1 cellular context compared by ENCODE assay signal in the genomic region with DNA sequence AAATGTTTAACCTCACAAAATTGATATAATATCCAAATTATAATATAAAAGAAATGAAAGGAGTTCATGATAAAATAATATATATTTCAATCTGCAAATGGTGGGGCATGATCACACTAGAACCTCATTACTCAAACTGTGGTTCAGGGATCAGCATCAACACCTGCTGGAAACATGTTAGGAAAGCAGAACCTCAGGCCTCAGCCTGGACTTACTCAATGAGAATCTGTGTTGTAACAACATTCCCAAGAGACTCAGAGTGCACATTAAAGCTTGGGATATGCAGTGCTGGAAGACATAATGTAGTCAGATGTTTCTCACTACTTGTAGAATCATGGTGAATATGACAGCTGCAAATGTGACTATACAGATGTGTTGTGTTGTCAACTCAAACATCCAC.
TF ChIP-seq lines count a peak whose summit lies in the region.

No MANE protein-coding gene starts in this region.

TF ChIP-seq in GM23338, 12 proteins besides CTCF, POLR2A, EP300 and RAD21 (continued from another document):
- TF ChIP-seq, protein P1, sequence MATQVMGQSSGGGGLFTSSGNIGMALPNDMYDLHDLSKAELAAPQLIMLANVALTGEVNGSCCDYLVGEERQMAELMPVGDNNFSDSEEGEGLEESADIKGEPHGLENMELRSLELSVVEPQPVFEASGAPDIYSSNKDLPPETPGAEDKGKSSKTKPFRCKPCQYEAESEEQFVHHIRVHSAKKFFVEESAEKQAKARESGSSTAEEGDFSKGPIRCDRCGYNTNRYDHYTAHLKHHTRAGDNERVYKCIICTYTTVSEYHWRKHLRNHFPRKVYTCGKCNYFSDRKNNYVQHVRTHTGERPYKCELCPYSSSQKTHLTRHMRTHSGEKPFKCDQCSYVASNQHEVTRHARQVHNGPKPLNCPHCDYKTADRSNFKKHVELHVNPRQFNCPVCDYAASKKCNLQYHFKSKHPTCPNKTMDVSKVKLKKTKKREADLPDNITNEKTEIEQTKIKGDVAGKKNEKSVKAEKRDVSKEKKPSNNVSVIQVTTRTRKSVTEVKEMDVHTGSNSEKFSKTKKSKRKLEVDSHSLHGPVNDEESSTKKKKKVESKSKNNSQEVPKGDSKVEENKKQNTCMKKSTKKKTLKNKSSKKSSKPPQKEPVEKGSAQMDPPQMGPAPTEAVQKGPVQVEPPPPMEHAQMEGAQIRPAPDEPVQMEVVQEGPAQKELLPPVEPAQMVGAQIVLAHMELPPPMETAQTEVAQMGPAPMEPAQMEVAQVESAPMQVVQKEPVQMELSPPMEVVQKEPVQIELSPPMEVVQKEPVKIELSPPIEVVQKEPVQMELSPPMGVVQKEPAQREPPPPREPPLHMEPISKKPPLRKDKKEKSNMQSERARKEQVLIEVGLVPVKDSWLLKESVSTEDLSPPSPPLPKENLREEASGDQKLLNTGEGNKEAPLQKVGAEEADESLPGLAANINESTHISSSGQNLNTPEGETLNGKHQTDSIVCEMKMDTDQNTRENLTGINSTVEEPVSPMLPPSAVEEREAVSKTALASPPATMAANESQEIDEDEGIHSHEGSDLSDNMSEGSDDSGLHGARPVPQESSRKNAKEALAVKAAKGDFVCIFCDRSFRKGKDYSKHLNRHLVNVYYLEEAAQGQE (IDR thresholded peaks at IDR 0.05; ENCODE audit: unreplicated experiment) = no peak
- TF ChIP-seq, protein P2, sequence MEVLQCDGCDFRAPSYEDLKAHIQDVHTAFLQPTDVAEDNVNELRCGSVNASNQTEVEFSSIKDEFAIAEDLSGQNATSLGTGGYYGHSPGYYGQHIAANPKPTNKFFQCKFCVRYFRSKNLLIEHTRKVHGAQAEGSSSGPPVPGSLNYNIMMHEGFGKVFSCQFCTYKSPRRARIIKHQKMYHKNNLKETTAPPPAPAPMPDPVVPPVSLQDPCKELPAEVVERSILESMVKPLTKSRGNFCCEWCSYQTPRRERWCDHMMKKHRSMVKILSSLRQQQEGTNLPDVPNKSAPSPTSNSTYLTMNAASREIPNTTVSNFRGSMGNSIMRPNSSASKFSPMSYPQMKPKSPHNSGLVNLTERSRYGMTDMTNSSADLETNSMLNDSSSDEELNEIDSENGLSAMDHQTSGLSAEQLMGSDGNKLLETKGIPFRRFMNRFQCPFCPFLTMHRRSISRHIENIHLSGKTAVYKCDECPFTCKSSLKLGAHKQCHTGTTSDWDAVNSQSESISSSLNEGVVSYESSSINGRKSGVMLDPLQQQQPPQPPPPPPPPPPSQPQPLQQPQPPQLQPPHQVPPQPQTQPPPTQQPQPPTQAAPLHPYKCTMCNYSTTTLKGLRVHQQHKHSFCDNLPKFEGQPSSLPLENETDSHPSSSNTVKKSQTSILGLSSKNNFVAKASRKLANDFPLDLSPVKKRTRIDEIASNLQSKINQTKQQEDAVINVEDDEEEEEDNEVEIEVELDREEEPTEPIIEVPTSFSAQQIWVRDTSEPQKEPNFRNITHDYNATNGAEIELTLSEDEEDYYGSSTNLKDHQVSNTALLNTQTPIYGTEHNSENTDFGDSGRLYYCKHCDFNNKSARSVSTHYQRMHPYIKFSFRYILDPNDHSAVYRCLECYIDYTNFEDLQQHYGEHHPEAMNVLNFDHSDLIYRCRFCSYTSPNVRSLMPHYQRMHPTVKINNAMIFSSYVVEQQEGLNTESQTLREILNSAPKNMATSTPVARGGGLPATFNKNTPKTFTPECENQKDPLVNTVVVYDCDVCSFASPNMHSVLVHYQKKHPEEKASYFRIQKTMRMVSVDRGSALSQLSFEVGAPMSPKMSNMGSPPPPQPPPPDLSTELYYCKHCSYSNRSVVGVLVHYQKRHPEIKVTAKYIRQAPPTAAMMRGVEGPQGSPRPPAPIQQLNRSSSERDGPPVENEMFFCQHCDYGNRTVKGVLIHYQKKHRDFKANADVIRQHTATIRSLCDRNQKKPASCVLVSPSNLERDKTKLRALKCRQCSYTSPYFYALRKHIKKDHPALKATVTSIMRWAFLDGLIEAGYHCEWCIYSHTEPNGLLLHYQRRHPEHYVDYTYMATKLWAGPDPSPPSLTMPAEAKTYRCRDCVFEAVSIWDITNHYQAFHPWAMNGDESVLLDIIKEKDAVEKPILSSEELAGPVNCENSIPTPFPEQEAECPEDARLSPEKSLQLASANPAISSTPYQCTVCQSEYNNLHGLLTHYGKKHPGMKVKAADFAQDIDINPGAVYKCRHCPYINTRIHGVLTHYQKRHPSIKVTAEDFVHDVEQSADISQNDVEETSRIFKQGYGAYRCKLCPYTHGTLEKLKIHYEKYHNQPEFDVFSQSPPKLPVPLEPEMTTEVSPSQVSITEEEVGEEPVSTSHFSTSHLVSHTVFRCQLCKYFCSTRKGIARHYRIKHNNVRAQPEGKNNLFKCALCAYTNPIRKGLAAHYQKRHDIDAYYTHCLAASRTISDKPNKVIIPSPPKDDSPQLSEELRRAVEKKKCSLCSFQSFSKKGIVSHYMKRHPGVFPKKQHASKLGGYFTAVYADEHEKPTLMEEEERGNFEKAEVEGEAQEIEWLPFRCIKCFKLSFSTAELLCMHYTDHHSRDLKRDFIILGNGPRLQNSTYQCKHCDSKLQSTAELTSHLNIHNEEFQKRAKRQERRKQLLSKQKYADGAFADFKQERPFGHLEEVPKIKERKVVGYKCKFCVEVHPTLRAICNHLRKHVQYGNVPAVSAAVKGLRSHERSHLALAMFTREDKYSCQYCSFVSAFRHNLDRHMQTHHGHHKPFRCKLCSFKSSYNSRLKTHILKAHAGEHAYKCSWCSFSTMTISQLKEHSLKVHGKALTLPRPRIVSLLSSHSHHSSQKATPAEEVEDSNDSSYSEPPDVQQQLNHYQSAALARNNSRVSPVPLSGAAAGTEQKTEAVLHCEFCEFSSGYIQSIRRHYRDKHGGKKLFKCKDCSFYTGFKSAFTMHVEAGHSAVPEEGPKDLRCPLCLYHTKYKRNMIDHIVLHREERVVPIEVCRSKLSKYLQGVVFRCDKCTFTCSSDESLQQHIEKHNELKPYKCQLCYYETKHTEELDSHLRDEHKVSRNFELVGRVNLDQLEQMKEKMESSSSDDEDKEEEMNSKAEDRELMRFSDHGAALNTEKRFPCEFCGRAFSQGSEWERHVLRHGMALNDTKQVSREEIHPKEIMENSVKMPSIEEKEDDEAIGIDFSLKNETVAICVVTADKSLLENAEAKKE (CRISPR knock-in tag; IDR thresholded peaks at IDR 0.05) = no peak
- no peak for TF ChIP-seq CREB1 (CRISPR knock-in tag; IDR thresholded peaks at IDR 0.05; ENCODE audit: low read depth)
- TF ChIP-seq JUNB (IDR thresholded peaks at IDR 0.05; ENCODE audit: unreplicated experiment) = no peak
